1 cellular context compared by ENCODE assay signal in genomic region chr16:69963312-69963711, GRCh38. TPM values are rescaled to one million over a fixed set of nuclear protein-coding genes. Genes with fewer than 3 reads are reported as not detected.
"Had no signal": no experiment of that assay in that cellular context is flagged by ENCODE, and none has a peak within 500 bp of the region (broad histone marks: within the 10 kb centered on the region; RNA-seq: fewer than 3 reads in every experiment).

No MANE protein-coding gene starts in this region.

RNA-seq across cellular contexts. Expression of gene CLEC18A, which starts 12.2 kb away (rescaled TPM):
- total RNA-seq: occipital lobe had no signal
